ENCODE assay signal across 8 cellular contexts in genomic region chr13:91133941-91134772, GRCh38.
DNase-seq lines count a peak whose midpoint lies in the region; ATAC-seq and TF ChIP-seq lines count a peak whose summit lies in the region.

No MANE protein-coding gene starts in this region.

- DNase-seq in activated T-cell treated with anti-CD3 and anti-CD28 coated beads, Interleukin-2, amount 50 U/mL, for 4 hours: peak; percentile 5
- no peak for DNase-seq in activated T-cell treated with anti-CD3 and anti-CD28 coated beads, Interleukin-2, amount 50 U/mL, for 1 hour
- DNase-seq in Jurkat, Clone E6-1 (ENCODE audit: low read depth, low spot score): peak; percentile 19
- DNase-seq in RKO (ENCODE audit: low spot score) (peak; percentile 81), cardiac fibroblast (ENCODE audit: low read depth in 2 of 2) (peak; percentile 72 to 76), kidney epithelial cell (ENCODE audit: low read depth) (no peak)
- peak in 2 of 3 donors; percentile 6 to 15 for DNase-seq in stimulated activated CD4-positive, alpha-beta T cell treated with anti-CD3 and anti-CD28 coated beads, TNF-alpha, amount 100 ng/mL, for 48 hours (ENCODE audit: low read depth in 3 of 3)

- no peak overlapping the region for H3K4me3 Mint-ChIP-seq in activated T-cell treated with anti-CD3 and anti-CD28 coated beads, Interleukin-2, amount 50 U/mL, for 4 hours

- H3K27me3 Mint-ChIP-seq in activated T-cell treated with anti-CD3 and anti-CD28 coated beads, Interleukin-2, amount 50 U/mL, for 4 hours (ENCODE audit: low read depth): no peaks in the 10 kb centered on the region

- ATAC-seq in activated T-cell treated with anti-CD3 and anti-CD28 coated beads, Interleukin-2, amount 50 U/mL, for 4 hours: peak; percentile 60 to 63
- ATAC-seq in GM21825 (IDR thresholded peaks at IDR 0.05; ENCODE audit: unreplicated experiment): peak; percentile 77

- no peaks in the 10 kb centered on the region for H3K36me3 Mint-ChIP-seq in activated T-cell treated with anti-CD3 and anti-CD28 coated beads, Interleukin-2, amount 50 U/mL, for 4 hours (ENCODE audit: insufficient read depth)

- TF ChIP-seq CTCF in cardiac fibroblast (IDR thresholded peaks at IDR 0.05; ENCODE audit: low read depth, low read length) (peak; percentile 72), kidney epithelial cell (IDR thresholded peaks at IDR 0.05; ENCODE audit: insufficient read depth, low read length, poor library complexity, severe bottlenecking) (peak; percentile 75)

- no peaks in the 10 kb centered on the region for H3K4me1 Mint-ChIP-seq in activated T-cell treated with anti-CD3 and anti-CD28 coated beads, Interleukin-2, amount 50 U/mL, for 4 hours (ENCODE audit: low read depth)

- H3K4me3 ChIP-seq in Jurkat, Clone E6-1 (ENCODE audit: low read length): no peak overlapping the region
- no peak overlapping the region for H3K4me3 ChIP-seq in cardiac fibroblast (replicated peaks in 1 of 2; ENCODE audit: low read depth in 2 of 2, low read length in 2 of 2)
- no peak overlapping the region for H3K4me3 ChIP-seq in kidney epithelial cell (ENCODE audit: low read depth, low read length)

- H3K27me3 ChIP-seq in kidney epithelial cell (ENCODE audit: control insufficient read depth, insufficient read depth, low read length): no peaks in the 10 kb centered on the region

- H3K9me3 Mint-ChIP-seq in activated T-cell treated with anti-CD3 and anti-CD28 coated beads, Interleukin-2, amount 50 U/mL, for 4 hours: no peaks in the 10 kb centered on the region

- no peaks in the 10 kb centered on the region for H3K36me3 ChIP-seq in kidney epithelial cell (ENCODE audit: control insufficient read depth, insufficient read depth, low read length)

Comparison
In these comparisons a context has a peak if more than half of its experiments do, and no peak if none do; other contexts are left out.
1. DNase-seq: peak in activated T-cell treated with anti-CD3 and anti-CD28 coated beads, Interleukin-2, amount 50 U/mL, for 4 hours (single experiment), Jurkat, Clone E6-1 (single experiment), RKO (single experiment), cardiac fibroblast (2 of 2) and stimulated activated CD4-positive, alpha-beta T cell treated with anti-CD3 and anti-CD28 coated beads, TNF-alpha, amount 100 ng/mL, for 48 hours (2 of 3); none in activated T-cell treated with anti-CD3 and anti-CD28 coated beads, Interleukin-2, amount 50 U/mL, for 1 hour (single experiment) and kidney epithelial cell (single experiment).